Comparison of ENCODE assay signal across 1 cellular context in the genomic region with DNA sequence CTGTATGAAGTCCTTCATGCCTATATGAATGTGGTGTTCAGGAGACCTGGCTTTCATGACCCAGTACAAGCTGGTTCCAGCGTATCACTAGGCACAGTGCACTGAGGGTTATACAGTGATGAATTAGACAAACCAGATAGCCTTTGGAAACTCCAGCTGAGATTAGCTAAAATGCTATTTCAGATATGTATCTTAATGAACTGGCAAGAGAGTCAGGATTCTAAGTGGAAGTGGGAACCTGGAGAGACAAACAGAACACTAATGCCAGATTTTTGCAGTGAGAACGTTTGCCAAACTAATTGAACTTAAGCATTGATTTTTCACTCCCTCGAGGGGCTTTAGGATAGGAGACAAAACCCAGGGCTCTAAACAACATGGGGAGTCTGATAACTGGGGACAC.
TF ChIP-seq lines count a peak whose summit lies in the region.

No MANE protein-coding gene starts in this region.

TF ChIP-seq in SK-N-SH treated with all-trans-retinoic acid at 6 μM for 48 hours, 23 proteins besides CTCF, POLR2A, EP300 and RAD21 (continued from another document):
- TF ChIP-seq TSHZ2 (CRISPR knock-in tag; IDR thresholded peaks at IDR 0.05) (no peak), PATZ1 (CRISPR knock-in tag; IDR thresholded peaks at IDR 0.05; ENCODE audit: borderline replicate concordance) (no peak), ZFP30 (CRISPR knock-in tag; IDR thresholded peaks at IDR 0.05) (no peak), ZFP3 (CRISPR knock-in tag; IDR thresholded peaks at IDR 0.05) (no peak), OSR1 (CRISPR knock-in tag; IDR thresholded peaks at IDR 0.05) (no peak), GLIS3 (CRISPR knock-in tag; IDR thresholded peaks at IDR 0.05) (no peak)
